9 cellular contexts compared by ENCODE assay signal in the genomic region with DNA sequence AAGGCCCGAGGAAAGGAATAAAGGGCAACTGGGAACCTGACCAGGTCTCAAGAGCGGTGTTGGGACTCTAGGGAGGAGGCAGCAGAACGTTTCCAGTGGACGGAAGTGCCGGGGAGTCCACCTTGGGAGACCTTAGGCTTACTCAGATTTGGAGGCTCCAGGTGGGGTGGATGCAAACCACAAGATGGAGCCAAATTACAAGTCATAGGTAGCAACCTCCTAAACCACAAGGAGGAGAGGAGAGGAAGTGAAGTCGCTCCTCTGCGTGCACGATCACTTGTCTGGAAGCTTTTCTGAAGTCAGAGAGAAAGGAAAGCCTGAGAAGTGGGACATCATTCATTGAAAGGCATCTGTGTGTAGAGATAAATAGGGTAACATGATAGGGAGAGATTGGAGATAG. TPM values are rescaled to one million over a fixed set of nuclear protein-coding genes. Genes with fewer than 3 reads are reported as not detected.
A peak's percentile ranks its signal among the peaks of the same experiment; 100 is the strongest.
DNase-seq lines count a peak whose midpoint lies in the region; ATAC-seq and TF ChIP-seq lines count a peak whose summit lies in the region.
"Had no signal": no experiment of that assay in that cellular context is flagged by ENCODE, and none has a peak within 500 bp of the region (broad histone marks: within the 10 kb centered on the region; RNA-seq: fewer than 3 reads in every experiment).

No MANE protein-coding gene starts in this region.

- DNase-seq in OCI-M1 (lab: John Stamatoyannopoulos, UW) (peak; percentile 62), hepatocyte (ENCODE audit: low spot score) (peak; percentile 39), gastrocnemius medialis (no peak), SHP77 treated with DMSO at 0.1 percent for 48 hours (lab: John Stamatoyannopoulos, UW) (no peak)
- DNase-seq in activated T-cell treated with anti-CD3 and anti-CD28 coated beads, Interleukin-2, amount 50 U/mL, for 1 hour: no peak

- TF ChIP-seq POLR2A in gastrocnemius medialis (IDR thresholded peaks at IDR 0.05): no peak

- TF ChIP-seq CTCF in C4-2B (conservative IDR thresholded peaks at IDR 0.05): peak; percentile 60
- TF ChIP-seq CTCF in GM12872 (IDR thresholded peaks at IDR 0.05; ENCODE audit: insufficient read depth, low read depth, low read length): peak; percentile 62
- TF ChIP-seq CTCF in hepatocyte (IDR thresholded peaks at IDR 0.05; ENCODE audit: poor library complexity): peak; percentile 28
- peak in 1 of 5 experiments; percentile 22 for TF ChIP-seq CTCF in gastrocnemius medialis (IDR thresholded peaks at IDR 0.05 in 4 of 5, conservative IDR thresholded peaks at IDR 0.05 in 1 of 5)

- no peak overlapping the region for H2AFZ ChIP-seq in hepatocyte

- no peak for ATAC-seq in gastrocnemius medialis
- no peak for ATAC-seq in GM19395 (IDR thresholded peaks at IDR 0.05; ENCODE audit: unreplicated experiment)

- H3K36me3 ChIP-seq in hepatocyte (replicated peaks; ENCODE audit: insufficient read depth, low read depth) (no peaks in the 10 kb centered on the region), gastrocnemius medialis (no peaks in the 10 kb centered on the region)

- H3K4me3 ChIP-seq in hepatocyte (no peak overlapping the region), gastrocnemius medialis (no peak overlapping the region)
- H3K4me3 ChIP-seq: skin epidermis had no signal

- peaks cover 34% of the 10 kb centered on the region for H3K27me3 ChIP-seq in hepatocyte
- H3K27me3 ChIP-seq in gastrocnemius medialis: peaks cover 0 to 6% (median 0%) of the 10 kb centered on the region in 3 donors

- H3K9me2 ChIP-seq in hepatocyte (replicated peaks; ENCODE audit: insufficient read depth): no peaks in the 10 kb centered on the region

- 28% methylated on average over 8 of the region's 8 CpGs for WGBS in hepatocyte (ENCODE audit: low lambda C conversion rate, missing lambda C conversion rate)

- no peaks in the 10 kb centered on the region for H3K4me1 ChIP-seq in hepatocyte (ENCODE audit: insufficient read depth)
- H3K4me1 ChIP-seq in gastrocnemius medialis: no peaks in the 10 kb centered on the region

- intact Hi-C loops in gastrocnemius medialis (cut with DNase I; ENCODE audit: low total_unique reads): loop anchor here (10.0 kb wide), 1 partner anchor 145 kb away; no protein-coding TSS in a partner anchor

- no peaks in the 10 kb centered on the region for H4K20me1 ChIP-seq in hepatocyte (ENCODE audit: insufficient read depth, poor library complexity, severe bottlenecking)

- no peaks in the 10 kb centered on the region for H3K79me2 ChIP-seq in hepatocyte

- H3K4me2 ChIP-seq in hepatocyte: no peak overlapping the region

- H3K9me3 ChIP-seq in hepatocyte (ENCODE audit: low read depth) (no peaks in the 10 kb centered on the region), gastrocnemius medialis (no peaks in the 10 kb centered on the region)

- no peak overlapping the region for H3K27ac ChIP-seq in C4-2B
- no peak overlapping the region for H3K27ac ChIP-seq in hepatocyte
- H3K27ac ChIP-seq in gastrocnemius medialis: no peak overlapping the region
- H3K27ac ChIP-seq: skin epidermis had no signal

- in situ Hi-C loops in gastrocnemius medialis (cut with MboI; ENCODE audit: low sequenced_read_pairs in 4 of 4): no loop called here

RNA-seq across cellular contexts. Expression of a gene that starts 9.3 kb away (rescaled TPM):
- total RNA-seq in hepatocyte (1.4 and 2.0 TPM in 2 replicates), gastrocnemius medialis (1 to 10 TPM in 2 of 4 donors, under 1 TPM in 2; 0.20 to 2.9 (median 0.86) TPM)
- 0.79 and 0.83 TPM in 2 replicates for polyA plus RNA-seq in hepatocyte

RNA-seq across cellular contexts. Expression of a gene that starts 31.7 kb away (rescaled TPM):
- total RNA-seq in hepatocyte: 132 and 133 TPM in 2 replicates
- 106 and 118 TPM in 2 replicates for polyA plus RNA-seq in hepatocyte
- 100 to 1,000 TPM in 1 of 4 donors, 10 to 100 TPM in 3; 62.5 to 108 (median 86.6) TPM for total RNA-seq in gastrocnemius medialis

RNA-seq across cellular contexts. Expression of a gene that starts 47.2 kb away (rescaled TPM):
- total RNA-seq in hepatocyte: 9.0 and 9.5 TPM in 2 replicates
- polyA plus RNA-seq in hepatocyte: 4.7 and 9.2 TPM in 2 replicates
- total RNA-seq in gastrocnemius medialis: 10 to 100 TPM in 1 of 4 donors, 1 to 10 TPM in 3; 3.6 to 22.8 (median 6.3) TPM

RNA-seq across cellular contexts. Expression of a gene that starts 59.2 kb away (rescaled TPM):
- total RNA-seq in hepatocyte: 1.00 and 1.0 TPM in 2 replicates
- 1.7 TPM in 1 of 2 replicates, not detected in the other for polyA plus RNA-seq in hepatocyte
- total RNA-seq in gastrocnemius medialis: 1 to 10 TPM; 4.3 to 8.1 (median 5.6) TPM

Comparison
In these comparisons a context has a peak if more than half of its experiments do, and no peak if none do; other contexts are left out.
1. DNase-seq: peak in OCI-M1 (single experiment) and hepatocyte (single experiment); none in gastrocnemius medialis (0 of 2), SHP77 treated with DMSO at 0.1 percent for 48 hours (single experiment) and activated T-cell treated with anti-CD3 and anti-CD28 coated beads, Interleukin-2, amount 50 U/mL, for 1 hour (single experiment).